ENCODE assay signal across 14 cellular contexts in the genomic region with DNA sequence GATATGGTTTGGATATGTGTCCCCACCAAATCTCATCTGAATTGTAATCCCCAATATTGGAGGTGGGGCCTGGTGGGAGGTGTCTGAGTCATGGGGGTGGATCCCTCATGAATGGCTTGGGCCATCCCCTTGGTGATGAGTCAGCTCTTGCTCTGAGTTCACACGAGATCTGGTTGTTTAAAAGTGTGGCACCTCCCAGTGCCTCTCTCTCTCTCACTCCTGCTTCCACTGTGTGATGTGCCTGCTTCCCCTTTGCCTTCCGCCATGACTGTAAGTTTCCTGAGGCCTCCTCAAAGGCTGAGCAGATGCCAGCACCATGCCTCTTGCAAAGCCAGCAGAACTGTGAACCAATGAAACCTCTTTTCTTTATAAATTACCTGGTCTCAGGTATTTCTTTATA. TPM values are rescaled to one million over a fixed set of nuclear protein-coding genes. Genes with fewer than 3 reads are reported as not detected.
DNase-seq lines count a peak whose midpoint lies in the region; TF ChIP-seq lines count a peak whose summit lies in the region.
"Had no signal": no experiment of that assay in that cellular context is flagged by ENCODE, and none has a peak within 500 bp of the region (broad histone marks: within the 10 kb centered on the region; RNA-seq: fewer than 3 reads in every experiment).

No MANE protein-coding gene starts in this region.

- peaks cover 14% of the 10 kb centered on the region for H3K4me1 Mint-ChIP-seq in activated CD4-positive, alpha-beta T cell treated with anti-CD3 and anti-CD28 coated beads, Interleukin-2, amount 10 ng/mL, durations not matched to agents 24 days and 14 days
- peaks cover 7% of the 10 kb centered on the region for H3K4me1 Mint-ChIP-seq in T-helper 2 cell treated with Interferon-gamma antibody and Interleukin-4, amounts not matched to agents 5 μg/mL and 100 μg/mL, for 36 hours (ENCODE audit: low read depth)
- H3K4me1 Mint-ChIP-seq in neural progenitor cell = peaks cover 8% of the 10 kb centered on the region
- H3K4me1 Mint-ChIP-seq: mesothelial cell of epicardium had no signal

- H3F3A ChIP-seq in neural progenitor cell (ENCODE audit: low read depth) = no peaks in the 10 kb centered on the region

- H4K20me1 ChIP-seq in neural progenitor cell (ENCODE audit: low read depth) = no peaks in the 10 kb centered on the region

- H3K27ac ChIP-seq in caudate nucleus (ENCODE audit: low read depth, low read length) (no peak overlapping the region), neural progenitor cell (no peak overlapping the region)
- H3K27ac ChIP-seq: ascending aorta had no signal

- TF ChIP-seq CTCF in fibroblast of pulmonary artery (IDR thresholded peaks at IDR 0.05; ENCODE audit: low read length, missing control alignments) (no peak), neural progenitor cell (IDR thresholded peaks at IDR 0.05) (no peak)

- H3K79me2 ChIP-seq in neural progenitor cell (ENCODE audit: low read depth) = no peaks in the 10 kb centered on the region

- no peaks in the 10 kb centered on the region for H3K36me3 ChIP-seq in neural progenitor cell
- H3K36me3 ChIP-seq: ascending aorta had no signal

- H3K9me3 Mint-ChIP-seq in activated CD4-positive, alpha-beta T cell treated with anti-CD3 and anti-CD28 coated beads, Interleukin-2, amount 10 ng/mL, durations not matched to agents 24 days and 14 days = no peaks in the 10 kb centered on the region
- H3K9me3 Mint-ChIP-seq in T-helper 2 cell treated with Interferon-gamma antibody and Interleukin-4, amounts not matched to agents 5 μg/mL and 100 μg/mL, for 36 hours = no peaks in the 10 kb centered on the region
- H3K9me3 Mint-ChIP-seq in neural progenitor cell = no peaks in the 10 kb centered on the region
- H3K9me3 Mint-ChIP-seq: mesothelial cell of epicardium had no signal

- H3K4me3 ChIP-seq in fibroblast of pulmonary artery (replicated peaks; ENCODE audit: low read depth, low read length) (no peak overlapping the region), neural progenitor cell (no peak overlapping the region)
- H3K4me3 ChIP-seq: ascending aorta had no signal

- H2AFZ ChIP-seq in neural progenitor cell (replicated peaks) = no peak overlapping the region

- no peak overlapping the region for H3K4me2 ChIP-seq in neural progenitor cell

- H3K27ac Mint-ChIP-seq in activated CD4-positive, alpha-beta T cell treated with anti-CD3 and anti-CD28 coated beads, Interleukin-2, amount 10 ng/mL, durations not matched to agents 24 days and 14 days = no peak overlapping the region
- no peak overlapping the region for H3K27ac Mint-ChIP-seq in T-helper 2 cell treated with Interferon-gamma antibody and Interleukin-4, amounts not matched to agents 5 μg/mL and 100 μg/mL, for 36 hours
- no peak overlapping the region for H3K27ac Mint-ChIP-seq in neural progenitor cell
- H3K27ac Mint-ChIP-seq: mesothelial cell of epicardium had no signal

- peaks cover 13% of the 10 kb centered on the region for H3K27me3 ChIP-seq in neural progenitor cell
- H3K27me3 ChIP-seq: ascending aorta had no signal

- H3K36me3 Mint-ChIP-seq in activated CD4-positive, alpha-beta T cell treated with anti-CD3 and anti-CD28 coated beads, Interleukin-2, amount 10 ng/mL, durations not matched to agents 24 days and 14 days (ENCODE audit: low read depth) = no peaks in the 10 kb centered on the region
- H3K36me3 Mint-ChIP-seq in T-helper 2 cell treated with Interferon-gamma antibody and Interleukin-4, amounts not matched to agents 5 μg/mL and 100 μg/mL, for 36 hours (ENCODE audit: low read depth) = no peaks in the 10 kb centered on the region
- no peaks in the 10 kb centered on the region for H3K36me3 Mint-ChIP-seq in neural progenitor cell
- H3K36me3 Mint-ChIP-seq: mesothelial cell of epicardium had no signal

- H3K4me3 Mint-ChIP-seq in activated CD4-positive, alpha-beta T cell treated with anti-CD3 and anti-CD28 coated beads, Interleukin-2, amount 10 ng/mL, durations not matched to agents 24 days and 14 days = no peak overlapping the region
- H3K4me3 Mint-ChIP-seq in T-helper 2 cell treated with Interferon-gamma antibody and Interleukin-4, amounts not matched to agents 5 μg/mL and 100 μg/mL, for 36 hours = no peak overlapping the region
- no peak overlapping the region for H3K4me3 Mint-ChIP-seq in neural progenitor cell
- H3K4me3 Mint-ChIP-seq: mesothelial cell of epicardium had no signal

- DNase-seq in activated CD4-positive, alpha-beta T cell treated with anti-CD3 and anti-CD28 coated beads for 48 hours = peak; percentile 71
- DNase-seq in activated CD4-positive, alpha-beta T cell treated with anti-CD3 and anti-CD28 coated beads, Interleukin-2, amount 10 ng/mL, durations not matched to agents 24 days and 14 days = no peak
- peak; percentile 29 for DNase-seq in T-helper 2 cell treated with Interferon-gamma antibody and Interleukin-4, amounts not matched to agents 5 μg/mL and 100 μg/mL, for 36 hours (ENCODE audit: low spot score)
- DNase-seq in fibroblast of pulmonary artery (ENCODE audit: low read depth) (peak; percentile 23), caudate nucleus (lab: John Stamatoyannopoulos, UW) (no peak), neural progenitor cell (ENCODE audit: low spot score) (no peak), NCI-H1092 (lab: John Stamatoyannopoulos, UW) (no peak)
- DNase-seq in stimulated activated CD8-positive, alpha-beta memory T cell treated with anti-CD3 and anti-CD28 coated beads, Interleukin-4, amount 100 ng/mL, for 24 hours (ENCODE audit: low read depth) = peak; percentile 37
- DNase-seq: DND-41, NCI-H187, T-helper 9 cell had no signal

- peaks cover 4% of the 10 kb centered on the region for H3K27me3 Mint-ChIP-seq in activated CD4-positive, alpha-beta T cell treated with anti-CD3 and anti-CD28 coated beads, Interleukin-2, amount 10 ng/mL, durations not matched to agents 24 days and 14 days
- H3K27me3 Mint-ChIP-seq in T-helper 2 cell treated with Interferon-gamma antibody and Interleukin-4, amounts not matched to agents 5 μg/mL and 100 μg/mL, for 36 hours (ENCODE audit: low read depth) = peaks cover 3% of the 10 kb centered on the region
- H3K27me3 Mint-ChIP-seq in neural progenitor cell (ENCODE audit: insufficient read depth, low read depth) = peaks cover 5% of the 10 kb centered on the region

- H3K9ac ChIP-seq in neural progenitor cell = no peak overlapping the region

- intact Hi-C loops in activated CD4-positive, alpha-beta T cell treated with anti-CD3 and anti-CD28 coated beads, Interleukin-2, amount 10 ng/mL, durations not matched to agents 24 days and 14 days (cut with micrococcal nuclease) = no loop called here

- no peaks in the 10 kb centered on the region for H3K9me3 ChIP-seq in neural progenitor cell (ENCODE audit: low read depth)
- H3K9me3 ChIP-seq: ascending aorta had no signal

- no peaks in the 10 kb centered on the region for H3K4me1 ChIP-seq in neural progenitor cell
- H3K4me1 ChIP-seq: ascending aorta had no signal

RNA-seq across cellular contexts. Expression of gene GCK, which starts 4.8 kb away (rescaled TPM):
- 1.7 and 2.0 TPM in 2 replicates for total RNA-seq in activated CD4-positive, alpha-beta T cell treated with anti-CD3 and anti-CD28 coated beads, Interleukin-2, amount 10 ng/mL, durations not matched to agents 24 days and 14 days
- total RNA-seq in neural progenitor cell (ENCODE audit: low replicate concordance) = 0.15 TPM in 1 of 2 replicates, not detected in the other

RNA-seq across cellular contexts. Expression of gene YKT6, which starts 6.7 kb away (rescaled TPM):
- 87.3 and 92.8 TPM in 2 replicates for total RNA-seq in activated CD4-positive, alpha-beta T cell treated with anti-CD3 and anti-CD28 coated beads, Interleukin-2, amount 10 ng/mL, durations not matched to agents 24 days and 14 days
- total RNA-seq in neural progenitor cell (ENCODE audit: low replicate concordance) = 43.8 and 69.2 TPM in 2 replicates

RNA-seq across cellular contexts. Expression of gene MYL7, which starts 52.9 kb away (rescaled TPM):
- total RNA-seq in activated CD4-positive, alpha-beta T cell treated with anti-CD3 and anti-CD28 coated beads, Interleukin-2, amount 10 ng/mL, durations not matched to agents 24 days and 14 days = not detected in 2 replicates
- total RNA-seq in neural progenitor cell (ENCODE audit: low replicate concordance) = not detected in 2 replicates
- total RNA-seq: ascending aorta, OCI-LY7 had no signal

Comparison
In these comparisons a context has a peak if more than half of its experiments do, and no peak if none do; other contexts are left out.
1. DNase-seq: peak in activated CD4-positive, alpha-beta T cell treated with anti-CD3 and anti-CD28 coated beads for 48 hours (single experiment), T-helper 2 cell treated with Interferon-gamma antibody and Interleukin-4, amounts not matched to agents 5 μg/mL and 100 μg/mL, for 36 hours (single experiment), fibroblast of pulmonary artery (single experiment) and stimulated activated CD8-positive, alpha-beta memory T cell treated with anti-CD3 and anti-CD28 coated beads, Interleukin-4, amount 100 ng/mL, for 24 hours (single experiment); none in activated CD4-positive, alpha-beta T cell treated with anti-CD3 and anti-CD28 coated beads, Interleukin-2, amount 10 ng/mL, durations not matched to agents 24 days and 14 days (single experiment), caudate nucleus (0 of 61), neural progenitor cell (single experiment) and NCI-H1092 (single experiment).